12 cellular contexts compared by ENCODE assay signal in genomic region chr14:28382460-28383220, GRCh38.
DNase-seq lines count a peak whose midpoint lies in the region; ATAC-seq and TF ChIP-seq lines count a peak whose summit lies in the region.
"Had no signal": no experiment of that assay in that cellular context is flagged by ENCODE, and none has a peak within 500 bp of the region (broad histone marks: within the 10 kb centered on the region; RNA-seq: fewer than 3 reads in every experiment).

No MANE protein-coding gene starts in this region.

- TF ChIP-seq CTCF in PC-9 (conservative IDR thresholded peaks at IDR 0.05) (no peak), mucosa of descending colon (IDR thresholded peaks at IDR 0.05) (no peak)

- 0 out of 2 replicates have a peak overlapping the region, but pooled peaks have one; percentile 19 for H2AFZ ChIP-seq in PC-9

- no peak overlapping the region for H3K56ac ChIP-seq in mesendoderm (ENCODE audit: low read length)

- H3K9me3 ChIP-seq in PC-9 (ENCODE audit: insufficient read depth, low read depth): no peaks in the 10 kb centered on the region
- no peaks in the 10 kb centered on the region for H3K9me3 ChIP-seq in mucosa of descending colon
- H3K9me3 ChIP-seq: prostate gland had no signal

- POLR2A ChIA-PET in PC-9 (lab: Charles Lee; ENCODE audit: unreplicated experiment): no interaction called here

- no peaks in the 10 kb centered on the region for H3K79me1 ChIP-seq in mesendoderm (ENCODE audit: low read length)

- no peaks in the 10 kb centered on the region for H4K20me1 ChIP-seq in PC-9 (ENCODE audit: insufficient read depth)

- H3K4me3 ChIP-seq in PC-9 (no peak overlapping the region), mesendoderm (ENCODE audit: low read length) (no peak overlapping the region), mucosa of descending colon (no peak overlapping the region)
- H3K4me3 ChIP-seq: prostate gland had no signal

- peak overlapping the region; percentile 82 for H3K27ac ChIP-seq in PC-9
- H3K27ac ChIP-seq in mesendoderm (ENCODE audit: low read depth, low read length): no peak overlapping the region
- H3K27ac ChIP-seq: C4-2B, prostate gland had no signal

- no peak overlapping the region for H2AK5ac ChIP-seq in mesendoderm (ENCODE audit: low read length)

- ATAC-seq in HG02970 (IDR thresholded peaks at IDR 0.05; ENCODE audit: low FRiP score, unreplicated experiment): no peak
- no peak for ATAC-seq in mucosa of descending colon

- H3K9ac ChIP-seq in mesendoderm (ENCODE audit: low read length): no peak overlapping the region

- peak; percentile 80 for DNase-seq in Daoy (ENCODE audit: low read depth)
- peak; percentile 14 to 92 for DNase-seq in PC-9
- DNase-seq in dedifferentiated amniotic fluid mesenchymal stem cell (ENCODE audit: extremely low spot score): peak; percentile 74
- DNase-seq in mesendoderm: peak; percentile 31
- DNase-seq in NCI-H187 treated with DMSO at 0.1 percent for 48 hours (lab: John Stamatoyannopoulos, UW): no peak
- DNase-seq in mucosa of descending colon: no peak
- DNase-seq in DMS79 treated with DMSO at 0.1 percent for 48 hours (lab: John Stamatoyannopoulos, UW): no peak
- DNase-seq: activated CD4-positive, alpha-beta T cell treated with anti-CD3 and anti-CD28 coated beads, Interleukin-2, amount 50 U/mL, for 1 hour; GDM1 had no signal

- no peak overlapping the region for H4K8ac ChIP-seq in mesendoderm (ENCODE audit: low read depth, low read length)

- no peak overlapping the region for H4K5ac ChIP-seq in mesendoderm (ENCODE audit: low read length)

- no peak overlapping the region for H2BK5ac ChIP-seq in mesendoderm (ENCODE audit: low read length)

- no TSS peak for BruUV-seq in PC-9 (replicated peaks; lab: Mats Ljungman, UMichigan)

- intact Hi-C loops in PC-9 (cut with micrococcal nuclease; ENCODE audit: unreplicated experiment): loop anchor here (10.0 kb wide), 1 partner anchor 112 kb away; no protein-coding TSS in a partner anchor
- intact Hi-C loops in mucosa of descending colon (cut with DNase I, micrococcal nuclease): no loop called here

- H3K79me2 ChIP-seq in PC-9 (ENCODE audit: low read depth) (no peaks in the 10 kb centered on the region), mesendoderm (ENCODE audit: control insufficient read depth, insufficient read depth, low read length) (no peaks in the 10 kb centered on the region)

- CTCF ChIA-PET in PC-9 (lab: Charles Lee): no interaction called here

- no CpG with 5 or more reads among the region's 7 CpGs for WGBS in mesendoderm (ENCODE audit: extremely low coverage, insufficient coverage, low lambda C conversion rate)

- H3K9me2 ChIP-seq in PC-9 (ENCODE audit: insufficient read depth): no peaks in the 10 kb centered on the region

- H3K36me3 ChIP-seq in PC-9 (ENCODE audit: low read depth): no peaks in the 10 kb centered on the region
- no peaks in the 10 kb centered on the region for H3K36me3 ChIP-seq in mesendoderm (ENCODE audit: control insufficient read depth, insufficient read depth, low read length)
- no peaks in the 10 kb centered on the region for H3K36me3 ChIP-seq in mucosa of descending colon (ENCODE audit: low read depth)
- H3K36me3 ChIP-seq: prostate gland had no signal

- no peak overlapping the region for H3K18ac ChIP-seq in mesendoderm (ENCODE audit: low read length)

- no peak overlapping the region for H2BK15ac ChIP-seq in mesendoderm (replicated peaks; ENCODE audit: low read depth)

- peak overlapping the region; percentile 45 for H3K4me2 ChIP-seq in PC-9
- no peak overlapping the region for H3K4me2 ChIP-seq in mesendoderm (ENCODE audit: low read length)

- H3K4me1 ChIP-seq in PC-9 (replicated peaks; ENCODE audit: insufficient read depth) (peaks cover 13% of the 10 kb centered on the region), mesendoderm (ENCODE audit: control insufficient read depth, low read depth, low read length) (no peaks in the 10 kb centered on the region), mucosa of descending colon (ENCODE audit: low read depth) (no peaks in the 10 kb centered on the region)
- H3K4me1 ChIP-seq: prostate gland had no signal

- H3K4ac ChIP-seq in mesendoderm (ENCODE audit: low read depth, low read length): no peak overlapping the region

- H3F3A ChIP-seq in PC-9 (ENCODE audit: insufficient read depth, low read depth): peaks cover 12% of the 10 kb centered on the region

- no peaks in the 10 kb centered on the region for H3K27me3 ChIP-seq in PC-9 (ENCODE audit: insufficient read depth, low read depth)
- no peaks in the 10 kb centered on the region for H3K27me3 ChIP-seq in mesendoderm (ENCODE audit: insufficient read depth, low read length, poor library complexity)

- H3K23ac ChIP-seq in mesendoderm (ENCODE audit: low read length): no peak overlapping the region

- no peak overlapping the region for H2BK120ac ChIP-seq in mesendoderm (ENCODE audit: low read depth, low read length)

Comparison
In these comparisons a context has a peak if more than half of its experiments do, and no peak if none do; other contexts are left out.
1. DNase-seq: peak in Daoy (single experiment), PC-9 (2 of 2), dedifferentiated amniotic fluid mesenchymal stem cell (single experiment) and mesendoderm (single experiment); none in NCI-H187 treated with DMSO at 0.1 percent for 48 hours (single experiment), mucosa of descending colon (0 of 3) and DMS79 treated with DMSO at 0.1 percent for 48 hours (single experiment).